26 cellular contexts compared by ENCODE assay signal in the genomic region with DNA sequence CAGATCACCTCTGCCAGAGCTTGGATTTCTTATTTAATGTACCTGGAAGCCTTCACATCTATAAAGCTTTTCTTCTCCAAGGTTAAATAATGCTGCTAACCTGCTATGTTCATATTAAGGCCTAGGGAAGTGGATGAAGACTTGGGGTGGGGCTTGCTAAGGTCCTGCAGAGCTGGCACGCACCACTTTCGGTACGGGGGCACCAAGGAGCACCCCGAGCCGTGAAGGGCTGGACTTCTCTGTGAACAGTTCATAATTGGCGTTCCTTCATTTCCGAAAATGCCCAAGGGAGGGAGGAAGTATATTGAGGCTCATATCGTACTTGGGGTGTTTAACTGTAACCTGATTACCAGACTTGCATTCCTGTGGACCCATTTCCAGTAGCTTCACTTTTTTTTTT.
"Had no signal": no experiment of that assay in that cellular context is flagged by ENCODE, and none has a peak within 500 bp of the region (broad histone marks: within the 10 kb centered on the region; RNA-seq: fewer than 3 reads in every experiment).

No MANE protein-coding gene starts in this region.

- H3K36me3 ChIP-seq: heart right ventricle, left lung, neutrophil, prostate gland, right atrium auricular region, stomach, thyroid gland had no signal

- H3K4me3 ChIP-seq: esophagus squamous epithelium, heart right ventricle, left lung, prostate gland, right atrium auricular region, smooth muscle cell, stomach, thyroid gland had no signal

- DNase-seq: cerebellar nuclear complex; cortex of kidney; effector memory CD8-positive, alpha-beta T cell; erythroblast; esophagus squamous epithelium; foreskin melanocyte; glutamatergic neuron; heart right ventricle; hippocampal formation; immature natural killer cell; islet precursor cell; left lung; stimulated activated CD4-positive, alpha-beta T cell treated with anti-CD3 and anti-CD28 coated beads, Interleukin-12 subunit alpha, Interleukin-12 subunit beta, amount 100 ng/mL, for 4 hours; stimulated activated CD4-positive, alpha-beta T cell treated with anti-CD3 and anti-CD28 coated beads, Interleukin-1b, Interleukin-23, amount 100 ng/mL, for 48 hours; stimulated activated CD4-positive, alpha-beta T cell treated with anti-CD3 and anti-CD28 coated beads, Interleukin-4, amount 100 ng/mL, for 1 hour; stimulated activated naive CD4-positive, alpha-beta T cell treated with Interleukin-2 at 50 U/mL for 16 hours; thyroid gland had no signal

- H3K27ac ChIP-seq: esophagus squamous epithelium, heart right ventricle, left lung, neutrophil, parathyroid adenoma, prostate gland, right atrium auricular region, stomach, thyroid gland had no signal

- H3K4me1 ChIP-seq: left lung, parathyroid adenoma, prostate gland, stomach had no signal

- ATAC-seq: effector memory CD8-positive, alpha-beta T cell; heart right ventricle; left lung; natural killer cell treated with Interleukin-12 subunit alpha and Interleukin-12 subunit beta and Interleukin-15 and Interleukin-18, amount 100 ng/mL, for 72 hours; sciatic nerve; stimulated activated effector memory CD8-positive, alpha-beta T cell treated with anti-CD3 and anti-CD28 coated beads, Interleukin-12 subunit alpha, Interleukin-12 subunit beta, amount 100 ng/mL, for 72 hours had no signal

- H3K9me3 ChIP-seq: esophagus squamous epithelium, heart right ventricle, left lung, neutrophil, prostate gland, right atrium auricular region, stomach, thyroid gland had no signal

- H3K27me3 ChIP-seq: esophagus squamous epithelium, left lung, right atrium auricular region, stomach, thyroid gland had no signal
